8 cellular contexts compared by ENCODE assay signal in the genomic region with DNA sequence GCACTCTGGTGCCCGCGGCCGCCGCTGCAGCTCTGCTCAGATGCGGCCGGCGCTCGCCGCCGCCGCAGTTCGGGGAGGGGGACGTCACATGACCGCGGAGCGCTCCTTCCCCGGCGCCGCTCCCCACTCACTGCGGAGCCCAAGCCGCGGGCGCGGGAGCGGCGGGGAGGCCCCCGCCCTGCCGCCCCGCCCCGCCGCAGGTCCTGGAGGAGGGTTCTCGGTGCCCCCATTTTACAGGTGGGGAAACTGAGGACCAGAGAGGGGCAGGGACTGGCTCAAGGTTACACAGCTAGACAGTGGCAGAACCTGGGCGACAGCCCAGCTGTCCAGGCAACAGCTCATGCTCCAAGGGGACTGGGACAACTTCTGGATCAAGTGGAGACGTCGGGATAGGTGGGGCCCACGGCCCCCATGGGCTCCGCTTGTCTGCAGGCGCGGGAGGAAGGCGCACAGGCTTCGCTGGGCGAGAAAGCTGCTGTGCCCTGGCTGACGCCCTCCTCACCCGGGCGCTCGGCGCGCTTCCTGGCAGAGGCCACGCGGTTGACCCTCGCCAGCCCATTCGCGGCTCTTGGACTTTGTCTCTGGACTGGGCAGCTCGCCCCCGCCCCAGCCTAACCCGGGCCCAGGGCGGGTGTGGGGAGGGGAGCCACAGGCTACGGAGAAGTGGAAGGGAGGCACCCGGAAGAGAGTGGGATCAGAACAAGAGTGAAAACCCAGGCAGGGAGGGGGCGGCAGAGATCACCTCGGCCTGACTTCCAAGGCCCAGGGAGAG. TPM values are rescaled to one million over a fixed set of nuclear protein-coding genes. Genes with fewer than 3 reads are reported as not detected.
A peak's percentile ranks its signal among the peaks of the same experiment; 100 is the strongest.
DNase-seq lines count a peak whose midpoint lies in the region; ATAC-seq and TF ChIP-seq lines count a peak whose summit lies in the region.

A gene (minus strand): TSS at position 71 of the 772 bp plus-strand sequence. CDS start 49,325 bp downstream, outside the sequence.

- H3K27me3 Mint-ChIP-seq in activated CD4-positive, alpha-beta T cell treated with anti-CD3 and anti-CD28 coated beads, Interleukin-2, amount 10 ng/mL, durations not matched to agents 7 days and 5 days = peaks cover 31% of the 10 kb centered on the region
- H3K27me3 Mint-ChIP-seq in nephron (ENCODE audit: low read depth) = peaks cover 42% of the 10 kb centered on the region

- WGBS in esophagus, 2 donors = 1 to 3% methylated on average over 35 to 61 of the region's 61 CpGs

- POLR2A ChIA-PET in activated CD4-positive, alpha-beta T cell treated with anti-CD3 and anti-CD28 coated beads, Interleukin-2, amount 10 ng/mL, durations not matched to agents 7 days and 5 days (lab: Charles Lee) = no interaction called here

- no peak within 1 kb of the TSS for H3K27ac Mint-ChIP-seq in activated CD4-positive, alpha-beta T cell treated with anti-CD3 and anti-CD28 coated beads, Interleukin-2, amount 10 ng/mL, durations not matched to agents 7 days and 5 days
- no peak within 1 kb of the TSS for H3K27ac Mint-ChIP-seq in nephron

- DNase-seq in CD1c-positive myeloid dendritic cell (ENCODE audit: extremely low spot score) (peak; percentile 66), HuH-7.5 (ENCODE audit: low spot score) (peak; percentile 70), glomerular visceral epithelial cell (ENCODE audit: extremely low spot score) (no peak), mesenteric fat pad (ENCODE audit: low spot score) (no peak)
- peak; percentile 34 for DNase-seq in activated CD4-positive, alpha-beta T cell treated with anti-CD3 and anti-CD28 coated beads, Interleukin-2, amount 10 ng/mL, durations not matched to agents 7 days and 5 days

- no peaks in the 10 kb centered on the region for H3K36me3 ChIP-seq in esophagus (ENCODE audit: control insufficient read depth in 2 of 2, insufficient read depth in 2 of 2, low read length in 1 of 2)

- peaks cover 4% of the 10 kb centered on the region for H3K4me1 Mint-ChIP-seq in activated CD4-positive, alpha-beta T cell treated with anti-CD3 and anti-CD28 coated beads, Interleukin-2, amount 10 ng/mL, durations not matched to agents 7 days and 5 days
- peaks cover 37% of the 10 kb centered on the region for H3K4me1 Mint-ChIP-seq in nephron

- peak within 1 kb of the TSS; percentile 19 to 36 for H3K4me3 ChIP-seq in esophagus (ENCODE audit: low read depth in 1 of 2, low read length in 2 of 2)

- no peaks in the 10 kb centered on the region for H3K9me3 Mint-ChIP-seq in activated CD4-positive, alpha-beta T cell treated with anti-CD3 and anti-CD28 coated beads, Interleukin-2, amount 10 ng/mL, durations not matched to agents 7 days and 5 days
- H3K9me3 Mint-ChIP-seq in nephron = no peaks in the 10 kb centered on the region

- H3K36me3 Mint-ChIP-seq in activated CD4-positive, alpha-beta T cell treated with anti-CD3 and anti-CD28 coated beads, Interleukin-2, amount 10 ng/mL, durations not matched to agents 7 days and 5 days (ENCODE audit: low read depth) = no peaks in the 10 kb centered on the region
- H3K36me3 Mint-ChIP-seq in nephron (ENCODE audit: low read depth) = no peaks in the 10 kb centered on the region

- H3K27ac ChIP-seq in esophagus (ENCODE audit: low read depth in 2 of 2, low read length in 1 of 2) = no peak within 1 kb of the TSS

- H3K9me3 ChIP-seq in esophagus (ENCODE audit: control insufficient read depth in 2 of 2, insufficient read depth in 1 of 2, low read depth in 1 of 2, low read length in 1 of 2) = no peaks in the 10 kb centered on the region

- no peak for TF ChIP-seq CTCF in nephron (IDR thresholded peaks at IDR 0.05; ENCODE audit: unreplicated experiment in 3 of 3)

- H3K27me3 ChIP-seq in esophagus (ENCODE audit: control insufficient read depth in 1 of 2, insufficient read depth in 2 of 2, low read length in 2 of 2) = peaks cover 0 to 2% of the 10 kb centered on the region in 2 donors

- no peak for ATAC-seq in HG03565 (IDR thresholded peaks at IDR 0.05; ENCODE audit: unreplicated experiment)

- peaks cover 10 to 27% of the 10 kb centered on the region in 2 donors for H3K4me1 ChIP-seq in esophagus (ENCODE audit: control insufficient read depth in 2 of 2, insufficient read depth in 2 of 2, low read length in 1 of 2)

- peak within 1 kb of the TSS; percentile 47 for H3K4me3 Mint-ChIP-seq in activated CD4-positive, alpha-beta T cell treated with anti-CD3 and anti-CD28 coated beads, Interleukin-2, amount 10 ng/mL, durations not matched to agents 7 days and 5 days
- peak within 1 kb of the TSS; percentile 40 to 58 (median 56) for H3K4me3 Mint-ChIP-seq in nephron

- CTCF ChIA-PET in activated CD4-positive, alpha-beta T cell treated with anti-CD3 and anti-CD28 coated beads, Interleukin-2, amount 10 ng/mL, durations not matched to agents 7 days and 5 days (lab: Charles Lee) = interaction anchor here (0.6 to 1.5 kb wide), 3 partner anchors 10 to 351 kb away, joined by 3 to 4 read pairs (median 4); no protein-coding TSS in a partner anchor

RNA-seq across cellular contexts. Expression of the gene that starts here (rescaled TPM):
- total RNA-seq in activated CD4-positive, alpha-beta T cell treated with anti-CD3 and anti-CD28 coated beads, Interleukin-2, amount 10 ng/mL, durations not matched to agents 7 days and 5 days = under 1 TPM; 0.17 to 0.32 TPM
- 10 to 100 TPM in 1 of 2 donors, 1 to 10 TPM in 1; 3.5 to 12.2 TPM for polyA plus RNA-seq in esophagus
- 0.26 TPM for total RNA-seq in mesenteric fat pad

Comparison
In these comparisons a context has a peak if more than half of its experiments do, and no peak if none do; other contexts are left out.
1. Peak in DNase-seq in activated CD4-positive, alpha-beta T cell treated with anti-CD3 and anti-CD28 coated beads, Interleukin-2, amount 10 ng/mL, durations not matched to agents 7 days and 5 days; RNA of the gene not detected or under 1 TPM.
2. DNase-seq: peak in CD1c-positive myeloid dendritic cell (single experiment) and HuH-7.5 (single experiment); none in glomerular visceral epithelial cell (single experiment) and mesenteric fat pad (single experiment).